10 cellular contexts compared by ENCODE assay signal in genomic region chr15:63476229-63476632, GRCh38. TPM values are rescaled to one million over a fixed set of nuclear protein-coding genes. Genes with fewer than 3 reads are reported as not detected.
DNase-seq lines count a peak whose midpoint lies in the region; ATAC-seq and TF ChIP-seq lines count a peak whose summit lies in the region.
"Had no signal": no experiment of that assay in that cellular context is flagged by ENCODE, and none has a peak within 500 bp of the region (broad histone marks: within the 10 kb centered on the region; RNA-seq: fewer than 3 reads in every experiment).

No MANE protein-coding gene starts in this region.

- peak; percentile 99 for DNase-seq in ELR (ENCODE audit: low read depth)
- DNase-seq in RKO (ENCODE audit: low spot score), result peak; percentile 95
- no peak for DNase-seq in esophagus squamous epithelium (lab: John Stamatoyannopoulos, UW)
- DNase-seq in sciatic nerve (ENCODE audit: low spot score), result no peak
- DNase-seq in substantia nigra (lab: John Stamatoyannopoulos, UW), result no peak
- DNase-seq in inferior parietal cortex (ENCODE audit: extremely low spot score), result no peak
- DNase-seq: effector memory CD4-positive, alpha-beta T cell; psoas muscle; upper lobe of left lung had no signal

- peak overlapping the region in 3 of 4 donors; percentile 2 to 57 (median 19) for H3K27ac ChIP-seq in esophagus squamous epithelium
- H3K27ac ChIP-seq in substantia nigra (ENCODE audit: low read depth, low read length, poor library complexity, severe bottlenecking), result no peak overlapping the region
- H3K27ac ChIP-seq: psoas muscle, upper lobe of left lung had no signal

- peaks cover 5 to 62% (median 14%) of the 10 kb centered on the region in 3 donors for H3K4me1 ChIP-seq in esophagus squamous epithelium
- H3K4me1 ChIP-seq: psoas muscle had no signal

- 39 to 59% methylated on average over 2 of the region's 2 CpGs for WGBS in esophagus squamous epithelium, 2 donors

- no peak for TF ChIP-seq POLR2A in esophagus squamous epithelium (IDR thresholded peaks at IDR 0.05)

- ATAC-seq in sciatic nerve (peak; percentile 57), GM18858 (IDR thresholded peaks at IDR 0.05; ENCODE audit: unreplicated experiment) (no peak)
- ATAC-seq: psoas muscle had no signal

- H3K9me3 ChIP-seq in esophagus squamous epithelium, result no peaks in the 10 kb centered on the region
- H3K9me3 ChIP-seq: psoas muscle, upper lobe of left lung had no signal

- H3K36me3 ChIP-seq in esophagus squamous epithelium, result no peaks in the 10 kb centered on the region
- H3K36me3 ChIP-seq: upper lobe of left lung had no signal

- no peaks in the 10 kb centered on the region for H3K27me3 ChIP-seq in esophagus squamous epithelium
- H3K27me3 ChIP-seq: upper lobe of left lung had no signal

- no peak overlapping the region for H3K4me3 ChIP-seq in esophagus squamous epithelium
- H3K4me3 ChIP-seq: psoas muscle, upper lobe of left lung had no signal

- intact Hi-C loops in esophagus squamous epithelium (cut with DNase I) (no loop called here), sciatic nerve (cut with DNase I) (no loop called here)

- TF ChIP-seq CTCF in esophagus squamous epithelium (IDR thresholded peaks at IDR 0.05), result no peak

RNA-seq across cellular contexts. Expression of gene USP3, which starts 28.2 kb away (rescaled TPM):
- total RNA-seq in esophagus squamous epithelium (10 to 100 TPM; 27.3 to 52.8 (median 32.2) TPM), sciatic nerve (58.2 TPM)

Comparison
In these comparisons a context has a peak if more than half of its experiments do, and no peak if none do; other contexts are left out.
1. DNase-seq: peak in ELR (single experiment) and RKO (single experiment); none in esophagus squamous epithelium (single experiment), sciatic nerve (single experiment), substantia nigra (0 of 49) and inferior parietal cortex (single experiment).